ENCODE assay signal across 25 cellular contexts in genomic region chr6:151121900-151122299, GRCh38.
DNase-seq lines count a peak whose midpoint lies in the region; ATAC-seq and TF ChIP-seq lines count a peak whose summit lies in the region.
"Had no signal": no experiment of that assay in that cellular context is flagged by ENCODE, and none has a peak within 500 bp of the region (broad histone marks: within the 10 kb centered on the region; RNA-seq: fewer than 3 reads in every experiment).

No MANE protein-coding gene starts in this region.

- no peaks in the 10 kb centered on the region for H3K36me3 Mint-ChIP-seq in Caco-2 (ENCODE audit: insufficient read depth, unreplicated experiment)
- H3K36me3 Mint-ChIP-seq: activated CD4-positive, alpha-beta memory T cell treated with anti-CD3 and anti-CD28 coated beads for 36 hours; WTC11 had no signal

- no peak overlapping the region for H3K4me3 ChIP-seq in fibroblast of lung (replicated peaks in 1 of 4; ENCODE audit: control extremely low read depth in 1 of 4, insufficient read depth in 1 of 4, low read depth in 3 of 4, low read length in 4 of 4)
- H3K4me3 ChIP-seq in ovary = no peak overlapping the region
- no peak overlapping the region for H3K4me3 ChIP-seq in Caco-2 (ENCODE audit: low read depth, low read length)
- H3K4me3 ChIP-seq in transverse colon = no peak overlapping the region
- H3K4me3 ChIP-seq: esophagus squamous epithelium, HAP-1, K562, lung, pancreas had no signal

- H4K20me1 ChIP-seq in fibroblast of lung (ENCODE audit: control insufficient read depth, extremely low read depth, insufficient read depth, low read length) = no peaks in the 10 kb centered on the region

- intact Hi-C loops in ovary (cut with DNase I) (no loop called here), Caco-2 (cut with micrococcal nuclease; ENCODE audit: unreplicated experiment) (no loop called here), transverse colon (cut with DNase I; ENCODE audit: low total_unique reads) (no loop called here)

- WGBS in ovary, 3 donors = 77 to 89% (median 88%) methylated on average over 1 of the region's 1 CpG
- WGBS in transverse colon (ENCODE audit: low coverage in 1 of 2), 2 donors = 86% methylated on average over 1 of the region's 1 CpG; no CpG with 5 or more reads in 1 of the 2 donors

- TF ChIP-seq CTCF in fibroblast of lung (conservative IDR thresholded peaks at IDR 0.05 in 1 of 2, IDR thresholded peaks at IDR 0.05 in 1 of 2; ENCODE audit: low read depth in 1 of 2, low read length in 2 of 2) = no peak
- no peak for TF ChIP-seq CTCF in ovary (IDR thresholded peaks at IDR 0.05)
- no peak for TF ChIP-seq CTCF in Caco-2 (IDR thresholded peaks at IDR 0.05; ENCODE audit: insufficient read depth in 1 of 2, low read depth in 1 of 2, low read length in 1 of 2, severe bottlenecking in 1 of 2, unreplicated experiment in 1 of 2)
- TF ChIP-seq CTCF in transverse colon (IDR thresholded peaks at IDR 0.05) = no peak

- CTCF ChIA-PET in Caco-2 (lab: Charles Lee) = interaction anchor here (0.6 kb wide), 1 partner anchor 28 kb away, joined by 3 read pairs; no protein-coding TSS in a partner anchor

- no peaks in the 10 kb centered on the region for H3K4me1 ChIP-seq in fibroblast of lung (ENCODE audit: control insufficient read depth, extremely low read depth, insufficient read depth, low read length)
- H3K4me1 ChIP-seq in ovary (ENCODE audit: insufficient read depth) = peaks cover 11% of the 10 kb centered on the region
- H3K4me1 ChIP-seq in Caco-2 = peaks cover 16% of the 10 kb centered on the region
- peaks cover 0 to 25% (median 5%) of the 10 kb centered on the region in 4 donors for H3K4me1 ChIP-seq in transverse colon
- H3K4me1 ChIP-seq: esophagus squamous epithelium, pancreas had no signal

- TF ChIP-seq EP300 in ovary (IDR thresholded peaks at IDR 0.05) (no peak), transverse colon (IDR thresholded peaks at IDR 0.05; ENCODE audit: low read depth) (no peak)

- peaks cover 15% of the 10 kb centered on the region for H3K4me1 Mint-ChIP-seq in Caco-2 (ENCODE audit: low read depth, unreplicated experiment)
- H3K4me1 Mint-ChIP-seq: T-helper 17 cell had no signal

- H3K4me2 ChIP-seq in fibroblast of lung (ENCODE audit: extremely low read depth, insufficient read depth, low read length) = no peak overlapping the region

- DNase-seq in DMS 273 treated with DMSO at 0.1 percent for 48 hours (lab: John Stamatoyannopoulos, UW) (peak; percentile 95), NCI-H524 treated with DMSO at 0.1 percent for 48 hours (lab: John Stamatoyannopoulos, UW) (peak; percentile 85), fibroblast of lung (ENCODE audit: low read depth in 2 of 2) (peak; percentile 56 to 61), ovary (peak; percentile 70 to 89 (median 80)), Caco-2 (no peak), transverse colon (no peak), putamen (ENCODE audit: low spot score) (no peak)
- DNase-seq: ACHN; activated CD4-positive, alpha-beta memory T cell treated with anti-CD3 and anti-CD28 coated beads for 36 hours; activated naive CD4-positive, alpha-beta T cell; aorta; DMS153; effector memory CD8-positive, alpha-beta T cell; esophagus squamous epithelium; NCI-H1930; SHP77 treated with DMSO at 0.1 percent for 48 hours; small intestine; stimulated activated CD4-positive, alpha-beta T cell treated with anti-CD3 and anti-CD28 coated beads, Interleukin-4, amount 100 ng/mL, for 1 hour; T-helper 17 cell had no signal

- POLR2A ChIA-PET in Caco-2 (lab: Charles Lee) = no interaction called here

- TF ChIP-seq POLR2A in ovary (IDR thresholded peaks at IDR 0.05) (no peak), transverse colon (IDR thresholded peaks at IDR 0.05) (no peak)

- in situ Hi-C loops in transverse colon (cut with MboI; ENCODE audit: low pct_ligation_motif_present in 1 of 4, low pct_unique_long_range_greater_than_20kb in 1 of 4, low sequenced_read_pairs in 3 of 4) = no loop called here

- no peaks in the 10 kb centered on the region for H3K79me2 ChIP-seq in fibroblast of lung (ENCODE audit: control insufficient read depth, insufficient read depth, low read length)

- H3K27ac Mint-ChIP-seq in Caco-2 (ENCODE audit: unreplicated experiment) = no peak overlapping the region
- H3K27ac Mint-ChIP-seq: activated CD4-positive, alpha-beta memory T cell treated with anti-CD3 and anti-CD28 coated beads for 36 hours; effector memory CD8-positive, alpha-beta T cell; T-helper 17 cell; WTC11 had no signal

- no peaks in the 10 kb centered on the region for H3K36me3 ChIP-seq in fibroblast of lung (ENCODE audit: control insufficient read depth, insufficient read depth, low read length)
- H3K36me3 ChIP-seq in ovary = no peaks in the 10 kb centered on the region
- no peaks in the 10 kb centered on the region for H3K36me3 ChIP-seq in Caco-2 (ENCODE audit: control insufficient read depth, insufficient read depth, low read length)
- no peaks in the 10 kb centered on the region for H3K36me3 ChIP-seq in transverse colon
- H3K36me3 ChIP-seq: esophagus squamous epithelium, HAP-1, pancreas had no signal

- no peak overlapping the region for H2AFZ ChIP-seq in fibroblast of lung (ENCODE audit: low read length)

- H3K9me3 Mint-ChIP-seq in Caco-2 (ENCODE audit: unreplicated experiment) = no peaks in the 10 kb centered on the region
- H3K9me3 Mint-ChIP-seq: activated CD4-positive, alpha-beta memory T cell treated with anti-CD3 and anti-CD28 coated beads for 36 hours; effector memory CD8-positive, alpha-beta T cell; WTC11 had no signal

- H3K27me3 ChIP-seq in fibroblast of lung (ENCODE audit: control insufficient read depth, insufficient read depth, low read length) (no peaks in the 10 kb centered on the region), ovary (no peaks in the 10 kb centered on the region), Caco-2 (replicated peaks; ENCODE audit: control insufficient read depth, insufficient read depth, low read length) (no peaks in the 10 kb centered on the region), transverse colon (no peaks in the 10 kb centered on the region)
- H3K27me3 ChIP-seq: esophagus squamous epithelium, pancreas had no signal

- H3K4me3 Mint-ChIP-seq in Caco-2 (ENCODE audit: unreplicated experiment) = no peak overlapping the region
- H3K4me3 Mint-ChIP-seq: activated CD4-positive, alpha-beta memory T cell treated with anti-CD3 and anti-CD28 coated beads for 36 hours; effector memory CD8-positive, alpha-beta T cell; T-helper 17 cell; WTC11 had no signal

- H3K27ac ChIP-seq in fibroblast of lung (ENCODE audit: insufficient read depth, low read length) (no peak overlapping the region), ovary (no peak overlapping the region), transverse colon (no peak overlapping the region)
- H3K27ac ChIP-seq: pancreas had no signal

- BruUV-seq in Caco-2 (replicated peaks; lab: Mats Ljungman, UMichigan) = no TSS peak

- no peaks in the 10 kb centered on the region for H3K27me3 Mint-ChIP-seq in Caco-2 (ENCODE audit: insufficient read depth, unreplicated experiment)
- H3K27me3 Mint-ChIP-seq: activated CD4-positive, alpha-beta memory T cell treated with anti-CD3 and anti-CD28 coated beads for 36 hours; T-helper 17 cell had no signal

- no peak overlapping the region for H3K9ac ChIP-seq in fibroblast of lung (ENCODE audit: insufficient read depth, low read length)

- ATAC-seq in HG03354 (IDR thresholded peaks at IDR 0.05; ENCODE audit: poor library complexity, severe bottlenecking, unreplicated experiment) = no peak
- ATAC-seq: effector memory CD8-positive, alpha-beta T cell; K562; pancreas; T-helper 17 cell; WTC11 had no signal

- H3K9me3 ChIP-seq in fibroblast of lung (ENCODE audit: control insufficient read depth, insufficient read depth, low read depth, low read length) = no peaks in the 10 kb centered on the region
- H3K9me3 ChIP-seq in ovary = no peaks in the 10 kb centered on the region
- H3K9me3 ChIP-seq in Caco-2 = no peaks in the 10 kb centered on the region
- H3K9me3 ChIP-seq in transverse colon = no peaks in the 10 kb centered on the region
- H3K9me3 ChIP-seq: esophagus squamous epithelium, HAP-1, pancreas had no signal

Comparison
In these comparisons a context has a peak if more than half of its experiments do, and no peak if none do; other contexts are left out.
1. DNase-seq: peak in DMS 273 treated with DMSO at 0.1 percent for 48 hours (single experiment), NCI-H524 treated with DMSO at 0.1 percent for 48 hours (single experiment), fibroblast of lung (2 of 2) and ovary (5 of 5); none in Caco-2 (0 of 2), transverse colon (single experiment) and putamen (single experiment).